ENCODE assay signal across 22 cellular contexts in the genomic region with DNA sequence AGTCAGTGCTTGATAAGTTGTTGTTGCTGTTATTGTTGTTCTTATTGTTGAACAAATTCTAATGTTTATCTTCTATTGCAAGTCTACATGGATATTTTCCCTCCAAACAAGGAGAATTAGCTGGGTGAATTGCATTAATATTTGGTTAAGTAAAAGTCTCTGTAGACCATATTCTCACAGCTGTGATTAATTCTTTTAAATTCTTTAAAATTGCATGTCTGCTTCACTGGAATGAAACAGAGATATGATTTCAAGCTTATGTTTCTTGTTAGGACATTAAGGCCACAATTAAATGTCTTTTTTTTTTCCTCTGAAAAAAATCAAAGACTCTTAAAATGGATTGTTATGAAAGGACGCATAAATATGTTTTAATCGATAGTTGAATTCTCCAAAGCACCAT.
DNase-seq lines count a peak whose midpoint lies in the region; ATAC-seq, FAIRE-seq and TF ChIP-seq lines count a peak whose summit lies in the region.
"Had no signal": no experiment of that assay in that cellular context is flagged by ENCODE, and none has a peak within 500 bp of the region (broad histone marks: within the 10 kb centered on the region; RNA-seq: fewer than 3 reads in every experiment).

No MANE protein-coding gene starts in this region.

- intact Hi-C loops in PC-9 (cut with micrococcal nuclease; ENCODE audit: unreplicated experiment) = no loop called here

- FAIRE-seq in frontal cortex (lab: Jason Lieb, UNC) (no peak), GM12891 (lab: Jason Lieb, UNC) (no peak)
- FAIRE-seq: A204.1, GM18507 had no signal

- BruUV-seq in PC-9 (replicated peaks; lab: Mats Ljungman, UMichigan) = no TSS peak

- no peak for TF ChIP-seq POLR2A in GM12891 (IDR thresholded peaks at IDR 0.05; ENCODE audit: low read depth, low read length)

- TF ChIP-seq CTCF in BJ (IDR thresholded peaks at IDR 0.05; ENCODE audit: insufficient read depth, low read depth, low read length) (no peak), PC-9 (conservative IDR thresholded peaks at IDR 0.05) (no peak)

- H3K4me2 ChIP-seq in PC-9 = no peak overlapping the region
- H3K4me2 ChIP-seq: KMS-11 had no signal

- no peak overlapping the region for H3K27ac ChIP-seq in PC-9
- H3K27ac ChIP-seq: KMS-11, Peyer's patch, SK-N-MC had no signal

- H3F3A ChIP-seq in PC-9 (ENCODE audit: insufficient read depth, low read depth) = no peaks in the 10 kb centered on the region

- POLR2A ChIA-PET in BJ (lab: Charles Lee) (interaction anchor here (0.7 kb wide), 1 partner anchor 191 kb away, joined by 4 read pairs; no protein-coding TSS in a partner anchor), PC-9 (lab: Charles Lee; ENCODE audit: unreplicated experiment) (no interaction called here)

- H2AFZ ChIP-seq in PC-9 = no peak overlapping the region

- no peaks in the 10 kb centered on the region for H3K36me3 ChIP-seq in BJ (ENCODE audit: control insufficient read depth, insufficient read depth, low read length)
- no peaks in the 10 kb centered on the region for H3K36me3 ChIP-seq in PC-9 (ENCODE audit: low read depth)
- H3K36me3 ChIP-seq: HAP-1, Peyer's patch had no signal

- CTCF ChIA-PET in BJ (lab: Yijun Ruan, JAX) = no interaction called here
- CTCF ChIA-PET in PC-9 (lab: Charles Lee) = no interaction called here

- no peaks in the 10 kb centered on the region for H4K20me1 ChIP-seq in PC-9 (ENCODE audit: insufficient read depth)

- DNase-seq in BJ (ENCODE audit: low read depth) = peak; percentile 19
- DNase-seq in fibroblast of peridontal ligament (ENCODE audit: extremely low read depth) = peak; percentile 8
- DNase-seq in NCI-H524 treated with DMSO at 0.1 percent for 48 hours (lab: John Stamatoyannopoulos, UW) = no peak
- DNase-seq in PC-9 = no peak
- DNase-seq in frontal cortex (ENCODE audit: low spot score in 2 of 2) = no peak
- no peak for DNase-seq in GM12891 (ENCODE audit: insufficient read length, low spot score)
- DNase-seq: Calu3, DMS79 treated with DMSO at 0.1 percent for 48 hours, GF-D8, GOT3, MM.1S, NCI-H2029, NCI-H446, NCI-H526 treated with DMSO at 0.1 percent for 48 hours, Peyer's patch, SIG-M5 had no signal

- H3K27me3 ChIP-seq in BJ (ENCODE audit: control insufficient read depth, insufficient read depth, low read length) (no peaks in the 10 kb centered on the region), PC-9 (ENCODE audit: insufficient read depth, low read depth) (peaks cover 12% of the 10 kb centered on the region; the same call in 1 of the 2 replicates)
- H3K27me3 ChIP-seq: Peyer's patch had no signal

- H3K79me2 ChIP-seq in PC-9 (ENCODE audit: low read depth) = no peaks in the 10 kb centered on the region

- H3K4me3 ChIP-seq in BJ (ENCODE audit: low read depth, low read length) (no peak overlapping the region), PC-9 (no peak overlapping the region)
- H3K4me3 ChIP-seq: HAP-1, Peyer's patch, SK-N-MC had no signal

- ATAC-seq in SK-N-SH treated with all-trans-retinoic acid at 6 μM for 48 hours = peak; percentile 80

- no peaks in the 10 kb centered on the region for H3K9me2 ChIP-seq in PC-9 (ENCODE audit: insufficient read depth)

- no peaks in the 10 kb centered on the region for H3K9me3 ChIP-seq in PC-9 (ENCODE audit: insufficient read depth, low read depth)
- H3K9me3 ChIP-seq: HAP-1, Peyer's patch had no signal

- H3K4me1 ChIP-seq in PC-9 (replicated peaks; ENCODE audit: insufficient read depth) = no peaks in the 10 kb centered on the region
- H3K4me1 ChIP-seq: HAP-1, Peyer's patch had no signal

TF ChIP-seq in SK-N-SH treated with all-trans-retinoic acid at 6 μM for 48 hours, 23 proteins besides CTCF, POLR2A, EP300 and RAD21:
- no peak for TF ChIP-seq ZNF565 (CRISPR knock-in tag; conservative IDR thresholded peaks at IDR 0.05; ENCODE audit: low read depth)
- 0 out of 2 replicates have a peak, but pooled peaks have one; percentile 33 for TF ChIP-seq TCF4 (CRISPR knock-in tag; IDR thresholded peaks at IDR 0.05; ENCODE audit: borderline replicate concordance)

TF ChIP-seq in GM12891, 5 proteins besides CTCF, POLR2A, EP300 and RAD21:
- TF ChIP-seq POU2F2 (IDR thresholded peaks at IDR 0.05; ENCODE audit: low read depth, low read length) (no peak), TAF1 (IDR thresholded peaks at IDR 0.05; ENCODE audit: low read depth, low read length) (no peak)

Comparison
In these comparisons a context has a peak if more than half of its experiments do, and no peak if none do; other contexts are left out.
1. DNase-seq: peak in BJ (single experiment) and fibroblast of peridontal ligament (single experiment); none in NCI-H524 treated with DMSO at 0.1 percent for 48 hours (single experiment), PC-9 (0 of 2), frontal cortex (0 of 2) and GM12891 (single experiment).